In genomic region chr1:82399093-82399492, GRCh38 we compare ENCODE assay signal across 18 cellular contexts.
DNase-seq lines count a peak whose midpoint lies in the region; ATAC-seq and TF ChIP-seq lines count a peak whose summit lies in the region.
"Had no signal": no experiment of that assay in that cellular context is flagged by ENCODE, and none has a peak within 500 bp of the region (broad histone marks: within the 10 kb centered on the region; RNA-seq: fewer than 3 reads in every experiment).

No MANE protein-coding gene starts in this region.

- no peaks in the 10 kb centered on the region for H3K4me1 Mint-ChIP-seq in CD4-positive, alpha-beta T cell (ENCODE audit: low read depth)

- no peaks in the 10 kb centered on the region for H3K27me3 ChIP-seq in CD4-positive, alpha-beta T cell (ENCODE audit: control insufficient read depth, insufficient read depth, low read length)
- H3K27me3 ChIP-seq: SJCRH30 had no signal

- intact Hi-C loops in CD4-positive, alpha-beta T cell (cut with DNase I, micrococcal nuclease): no loop called here

- TF ChIP-seq CTCF in fibroblast of pulmonary artery (IDR thresholded peaks at IDR 0.05; ENCODE audit: low read length, missing control alignments): no peak
- TF ChIP-seq CTCF in CD4-positive, alpha-beta T cell (IDR thresholded peaks at IDR 0.05): no peak

- peaks cover 3% of the 10 kb centered on the region for H3K9me3 Mint-ChIP-seq in CD4-positive, alpha-beta T cell
- H3K9me3 Mint-ChIP-seq: CD8-positive, alpha-beta T cell had no signal

- H3K27ac ChIP-seq in CD4-positive, alpha-beta T cell (ENCODE audit: low read depth, low read length): no peak overlapping the region
- H3K27ac ChIP-seq: SJCRH30 had no signal

- H3K4me3 Mint-ChIP-seq in CD4-positive, alpha-beta T cell: no peak overlapping the region
- H3K4me3 Mint-ChIP-seq: CD8-positive, alpha-beta T cell had no signal

- POLR2A ChIA-PET in CD4-positive, alpha-beta T cell (lab: Charles Lee): no interaction called here

- CTCF ChIA-PET in CD4-positive, alpha-beta T cell (lab: Charles Lee): no interaction called here

- no peak for ATAC-seq in CD4-positive, alpha-beta T cell (ENCODE audit: poor library complexity)
- ATAC-seq: CD8-positive, alpha-beta T cell; Panc1 had no signal

- no peak overlapping the region for H3K27ac Mint-ChIP-seq in CD4-positive, alpha-beta T cell
- H3K27ac Mint-ChIP-seq: CD8-positive, alpha-beta T cell had no signal

- H3K27me3 Mint-ChIP-seq in CD4-positive, alpha-beta T cell: no peaks in the 10 kb centered on the region

- no peaks in the 10 kb centered on the region for H3K9me3 ChIP-seq in CD4-positive, alpha-beta T cell (ENCODE audit: control insufficient read depth, low read length)
- H3K9me3 ChIP-seq: SJCRH30 had no signal

- no peaks in the 10 kb centered on the region for H3K36me3 Mint-ChIP-seq in CD4-positive, alpha-beta T cell (ENCODE audit: low read depth)
- H3K36me3 Mint-ChIP-seq: CD8-positive, alpha-beta T cell had no signal

- DNase-seq in AG08395 (ENCODE audit: low spot score) (peak; percentile 2), M059J (ENCODE audit: low read depth) (peak; percentile 26), astrocyte of the hippocampus (ENCODE audit: low read depth, low spot score) (peak; percentile 48), fibroblast of pulmonary artery (ENCODE audit: low read depth) (peak; percentile 48), DMS114 treated with DMSO at 0.1 percent for 48 hours (lab: John Stamatoyannopoulos, UW; ENCODE audit: unreplicated experiment) (no peak), A172 (ENCODE audit: low spot score) (no peak), NCI-H1048 (lab: John Stamatoyannopoulos, UW) (no peak)
- no peak for DNase-seq in CD4-positive, alpha-beta T cell
- DNase-seq: Calu3; CD8-positive, alpha-beta T cell; DMS53; KBM-7; NCI-H1417 treated with DMSO at 0.1 percent for 48 hours; NCI-H1930; NCI-H2171; NCI-H69; SJCRH30 had no signal

- H3K4me3 ChIP-seq in fibroblast of pulmonary artery (replicated peaks; ENCODE audit: low read depth, low read length): no peak overlapping the region
- H3K4me3 ChIP-seq: SJCRH30 had no signal

Comparison
In these comparisons a context has a peak if more than half of its experiments do, and no peak if none do; other contexts are left out.
1. DNase-seq: peak in AG08395 (single experiment), M059J (single experiment), astrocyte of the hippocampus (single experiment) and fibroblast of pulmonary artery (single experiment); none in DMS114 treated with DMSO at 0.1 percent for 48 hours (single experiment), A172 (single experiment), NCI-H1048 (single experiment) and CD4-positive, alpha-beta T cell (0 of 10).